In genomic region chr14:105155681-105156413, GRCh38 we compare ENCODE assay signal across 21 cellular contexts.
"Had no signal": no experiment of that assay in that cellular context is flagged by ENCODE, and none has a peak within 500 bp of the region (broad histone marks: within the 10 kb centered on the region; RNA-seq: fewer than 3 reads in every experiment).

No MANE protein-coding gene starts in this region.

- H3K4me3 ChIP-seq: adrenal gland, breast epithelium, gastrocnemius medialis, lung, smooth muscle cell, suprapubic skin, transverse colon, uterus had no signal

- H3K27me3 ChIP-seq: breast epithelium, gastrocnemius medialis, transverse colon, uterus had no signal

- H3K36me3 ChIP-seq: adrenal gland, breast epithelium, transverse colon, uterus had no signal

- H3K27ac ChIP-seq: adrenal gland, suprapubic skin, transverse colon, uterus, WERI-Rb-1 had no signal

- H3K9me3 ChIP-seq: adrenal gland, breast epithelium, gastrocnemius medialis, suprapubic skin, transverse colon, uterus had no signal

- ATAC-seq: activated T-cell treated with anti-CD3 and anti-CD28 coated beads, Interleukin-2, amount 50 U/mL, for 72 hours; gastrocnemius medialis; natural killer cell treated with Interleukin-12 subunit alpha and Interleukin-12 subunit beta and Interleukin-15 and Interleukin-18, amount 100 ng/mL, for 72 hours; sciatic nerve; stimulated activated naive CD8-positive, alpha-beta T cell treated with anti-CD3 and anti-CD28 coated beads, Interleukin-15, amount 100 ng/mL, for 72 hours had no signal

- DNase-seq: activated CD4-positive, alpha-beta T cell treated with anti-CD3 and anti-CD28 coated beads, Interleukin-2, amount 50 U/mL, for 4 hours; activated effector memory CD4-positive, alpha-beta T cell treated with anti-CD3 and anti-CD28 coated beads, Interleukin-2, amount 50 U/mL, for 16 hours; activated T-cell treated with anti-CD3 and anti-CD28 coated beads, Interleukin-2, amount 50 U/mL, for 72 hours; adrenal gland; cerebellar nuclear complex; cortex of kidney; erythroblast; gastrocnemius medialis; nucleus accumbens; stimulated activated CD4-positive, alpha-beta T cell treated with anti-CD3 and anti-CD28 coated beads, Interleukin-4, amount 100 ng/mL, for 1 hour; stimulated activated naive CD8-positive, alpha-beta T cell treated with anti-CD3 and anti-CD28 coated beads, Interleukin-15, amount 100 ng/mL, for 72 hours; T-helper 2 cell; transverse colon; uterus; WERI-Rb-1 had no signal

- H3K4me1 ChIP-seq: adrenal gland, breast epithelium, transverse colon, uterus had no signal
